Comparison of ENCODE assay signal across 1 cellular context in genomic region chr1:52963101-52963500, GRCh38.
TF ChIP-seq lines count a peak whose summit lies in the region.

No MANE protein-coding gene starts in this region.

TF ChIP-seq in K562, 482 proteins besides CTCF, POLR2A, EP300 and RAD21:
- no peak for TF ChIP-seq POLR2AphosphoS2 (IDR thresholded peaks at IDR 0.05; ENCODE audit: low read length)
- no peak for TF ChIP-seq GATAD2B (IDR thresholded peaks at IDR 0.05; ENCODE audit: borderline replicate concordance)
- TF ChIP-seq RFX5 (IDR thresholded peaks at IDR 0.05; ENCODE audit: low read depth, low read length): no peak
- TF ChIP-seq KAT7 (CRISPR knock-in tag; IDR thresholded peaks at IDR 0.05; ENCODE audit: borderline replicate concordance): no peak
- TF ChIP-seq BACH1 (tag; IDR thresholded peaks at IDR 0.05): no peak
- no peak for TF ChIP-seq ZNF41 (CRISPR knock-in tag; conservative IDR thresholded peaks at IDR 0.05)
TF ChIP-seq in K562: peak in this region for 0.
